ENCODE assay signal across 1 cellular context in genomic region chr11:128302425-128303186, GRCh38.
TF ChIP-seq lines count a peak whose summit lies in the region.

No MANE protein-coding gene starts in this region.

TF ChIP-seq in GM12878, 131 proteins besides CTCF, POLR2A, EP300 and RAD21 (continued from another document):
- 0 out of 2 replicates have a peak, but pooled peaks have one; percentile 43 for TF ChIP-seq NFIC (IDR thresholded peaks at IDR 0.05; ENCODE audit: low read depth, low read length)
- no peak for TF ChIP-seq NR2C2 (IDR thresholded peaks at IDR 0.05; ENCODE audit: borderline replicate concordance, control insufficient read depth, insufficient read length, low read depth)
- no peak for TF ChIP-seq RELA (IDR thresholded peaks at IDR 0.05; ENCODE audit: borderline replicate concordance, partially characterized antibody)
- TF ChIP-seq PKNOX1 (IDR thresholded peaks at IDR 0.05) = peak; percentile 92
- TF ChIP-seq PAX5 (IDR thresholded peaks at IDR 0.05; ENCODE audit: borderline replicate concordance, low read depth, low read length) = no peak; the same call in 1 of the 2 replicates
- TF ChIP-seq FOXK2 (IDR thresholded peaks at IDR 0.05) = no peak
- TF ChIP-seq LARP7 (IDR thresholded peaks at IDR 0.05) = no peak
- no peak for TF ChIP-seq TCF12 (IDR thresholded peaks at IDR 0.05; ENCODE audit: low read depth, low read length)
- no peak for TF ChIP-seq CHD4 (IDR thresholded peaks at IDR 0.05)
- peak; percentile 97 for TF ChIP-seq ZNF384 (IDR thresholded peaks at IDR 0.05; ENCODE audit: borderline replicate concordance, low read depth, low read length)
- TF ChIP-seq CBX5 (IDR thresholded peaks at IDR 0.05; ENCODE audit: low read depth) = no peak; the same call in 1 of the 2 replicates
- TF ChIP-seq E4F1 (IDR thresholded peaks at IDR 0.05; ENCODE audit: borderline replicate concordance, partially characterized antibody) = no peak
- TF ChIP-seq MTA3 (IDR thresholded peaks at IDR 0.05; ENCODE audit: borderline replicate concordance, low read length) = no peak
- no peak for TF ChIP-seq KDM1A (IDR thresholded peaks at IDR 0.05; ENCODE audit: borderline replicate concordance)
- no peak for TF ChIP-seq JUNB (IDR thresholded peaks at IDR 0.05)
- TF ChIP-seq CHD1 (IDR thresholded peaks at IDR 0.05; ENCODE audit: low read depth, low read length) = no peak
- TF ChIP-seq MEF2A (IDR thresholded peaks at IDR 0.05; ENCODE audit: insufficient read depth, low read depth, low read length) = 0 out of 2 replicates have a peak, but pooled peaks have one; percentile 3
- no peak for TF ChIP-seq ZNF687 (IDR thresholded peaks at IDR 0.05)
- 0 out of 2 replicates have a peak, but pooled peaks have one; percentile 6 for TF ChIP-seq SMC3 (IDR thresholded peaks at IDR 0.05; ENCODE audit: borderline replicate concordance, low read length)
- TF ChIP-seq BCL3 (IDR thresholded peaks at IDR 0.05; ENCODE audit: borderline replicate concordance, insufficient read depth, low read depth, low read length, poor library complexity, severe bottlenecking) = no peak
- no peak for TF ChIP-seq WRNIP1 (IDR thresholded peaks at IDR 0.05; ENCODE audit: borderline replicate concordance, low read depth, low read length)
- no peak for TF ChIP-seq SMAD1 (IDR thresholded peaks at IDR 0.05; ENCODE audit: low read depth, partially characterized antibody)
- no peak for TF ChIP-seq ZBTB4 (CRISPR knock-in tag; IDR thresholded peaks at IDR 0.05)
- no peak for TF ChIP-seq SREBF1 (IDR thresholded peaks at IDR 0.05; ENCODE audit: low read length)
- no peak for TF ChIP-seq RAD51 (IDR thresholded peaks at IDR 0.05)
- no peak for TF ChIP-seq ZSCAN29 (IDR thresholded peaks at IDR 0.05)
- TF ChIP-seq HDAC2 (IDR thresholded peaks at IDR 0.05) = no peak
- TF ChIP-seq IKZF2 (IDR thresholded peaks at IDR 0.05) = peak; percentile 31 to 53; a peak in 2 of 4 replicates
- 0 out of 2 replicates have a peak, but pooled peaks have one; percentile 36 for TF ChIP-seq ATF7 (IDR thresholded peaks at IDR 0.05; ENCODE audit: low read depth)
- TF ChIP-seq NR2F1 (conservative IDR thresholded peaks at IDR 0.05) = peak; percentile 63
- TF ChIP-seq BMI1 (IDR thresholded peaks at IDR 0.05; ENCODE audit: borderline replicate concordance) = 0 out of 2 replicates have a peak, but pooled peaks have one; percentile 61
- TF ChIP-seq CEBPB (IDR thresholded peaks at IDR 0.05; ENCODE audit: borderline replicate concordance in 1 of 2, low read depth in 2 of 2, low read length in 2 of 2) = no peak
- no peak for TF ChIP-seq FOXM1 (IDR thresholded peaks at IDR 0.05; ENCODE audit: low read depth, low read length)
- TF ChIP-seq ZNF207 (IDR thresholded peaks at IDR 0.05; ENCODE audit: borderline replicate concordance) = no peak
- TF ChIP-seq ZNF217 (IDR thresholded peaks at IDR 0.05) = no peak
- TF ChIP-seq GATAD2B (conservative IDR thresholded peaks at IDR 0.05; ENCODE audit: low read depth) = no peak
- TF ChIP-seq POU2F2 (IDR thresholded peaks at IDR 0.05; ENCODE audit: borderline replicate concordance, low read depth, low read length) = 0 out of 3 replicates have a peak, but pooled peaks have one; percentile 12
- TF ChIP-seq HSF1 (IDR thresholded peaks at IDR 0.05; ENCODE audit: low read depth, low read length) = no peak
- TF ChIP-seq ZNF592 (IDR thresholded peaks at IDR 0.05) = no peak
- TF ChIP-seq JUND (IDR thresholded peaks at IDR 0.05; ENCODE audit: low read depth, low read length) = no peak
- no peak for TF ChIP-seq CREM (IDR thresholded peaks at IDR 0.05; ENCODE audit: low read depth)
- TF ChIP-seq SMAD5 (IDR thresholded peaks at IDR 0.05; ENCODE audit: low read depth) = no peak
TF ChIP-seq in GM12878: peak in this region for 21.
